In genomic region chr5:173331956-173332479, GRCh38 we compare ENCODE assay signal across 8 cellular contexts. TPM values are rescaled to one million over a fixed set of nuclear protein-coding genes. Genes with fewer than 3 reads are reported as not detected.
DNase-seq lines count a peak whose midpoint lies in the region; ATAC-seq and FAIRE-seq lines count a peak whose summit lies in the region.

No MANE protein-coding gene starts in this region.

- no peak overlapping the region for H2BK15ac ChIP-seq in mesendoderm (replicated peaks; ENCODE audit: low read depth)

- DNase-seq in C1 segment of cervical spinal cord (lab: John Stamatoyannopoulos, UW) (peak in 11 of 14 donors; percentile 35 to 79 (median 65)), GM19239 (ENCODE audit: insufficient read length, low spot score) (peak; percentile 79), NCI-H524 treated with DMSO at 0.1 percent for 48 hours (lab: John Stamatoyannopoulos, UW) (peak; percentile 34), mesendoderm (peak; percentile 83)
- DNase-seq in activated CD4-positive, alpha-beta T cell treated with anti-CD3 and anti-CD28 coated beads, Interleukin-2, amount 50 U/mL, for 24 hours (ENCODE audit: low read depth in 1 of 2, low spot score in 1 of 2): peak; percentile 54 to 78
- DNase-seq in effector CD4-positive, alpha-beta T cell: peak; percentile 30
- DNase-seq in stimulated activated CD8-positive, alpha-beta memory T cell treated with anti-CD3 and anti-CD28 coated beads, Interleukin-2, amount 100 ng/mL, for 1 hour (ENCODE audit: low read depth in 2 of 2): peak; percentile 16 to 33

- no peak overlapping the region for H3K23ac ChIP-seq in mesendoderm (ENCODE audit: low read length)

- H3K9ac ChIP-seq in mesendoderm (ENCODE audit: low read length): no peak overlapping the region

- WGBS in mesendoderm (ENCODE audit: extremely low coverage, insufficient coverage, low lambda C conversion rate): no CpG with 5 or more reads among the region's 16 CpGs

- peaks cover 11% of the 10 kb centered on the region for H3K79me2 ChIP-seq in mesendoderm (ENCODE audit: control insufficient read depth, insufficient read depth, low read length)

- H3K36me3 ChIP-seq in mesendoderm (ENCODE audit: control insufficient read depth, insufficient read depth, low read length): no peaks in the 10 kb centered on the region

- H3K4me2 ChIP-seq in mesendoderm (ENCODE audit: low read length): no peak overlapping the region

- H3K4ac ChIP-seq in mesendoderm (ENCODE audit: low read depth, low read length): no peak overlapping the region

- H3K56ac ChIP-seq in mesendoderm (ENCODE audit: low read length): no peak overlapping the region

- H3K27ac ChIP-seq in mesendoderm (ENCODE audit: low read depth, low read length): no peak overlapping the region

- H2BK120ac ChIP-seq in mesendoderm (ENCODE audit: low read depth, low read length): no peak overlapping the region

- FAIRE-seq in GM19239 (lab: Jason Lieb, UNC): peak; percentile 91

- peaks cover 6% of the 10 kb centered on the region for H3K4me1 ChIP-seq in mesendoderm (ENCODE audit: control insufficient read depth, low read depth, low read length)

- H4K5ac ChIP-seq in mesendoderm (ENCODE audit: low read length): no peak overlapping the region

- H3K4me3 ChIP-seq in mesendoderm (ENCODE audit: low read length): no peak overlapping the region

- H2BK5ac ChIP-seq in mesendoderm (ENCODE audit: low read length): no peak overlapping the region

- ATAC-seq in HG03378 (IDR thresholded peaks at IDR 0.05; ENCODE audit: unreplicated experiment): peak; percentile 75

- H3K79me1 ChIP-seq in mesendoderm (ENCODE audit: low read length): no peaks in the 10 kb centered on the region

- H4K8ac ChIP-seq in mesendoderm (ENCODE audit: low read depth, low read length): no peak overlapping the region

- H3K27me3 ChIP-seq in mesendoderm (ENCODE audit: insufficient read depth, low read length, poor library complexity): no peaks in the 10 kb centered on the region

- H3K18ac ChIP-seq in mesendoderm (ENCODE audit: low read length): no peak overlapping the region

- H2AK5ac ChIP-seq in mesendoderm (ENCODE audit: low read length): no peak overlapping the region

RNA-seq across cellular contexts. Expression of gene STC2, which starts 3.8 kb away (rescaled TPM):
- polyA plus RNA-seq in mesendoderm (2013, experiment 1 of 2): 23.3 TPM
- polyA plus RNA-seq in mesendoderm (2013, experiment 2 of 2): 24.9 TPM

Comparison
In these comparisons a context has a peak if more than half of its experiments do, and no peak if none do; other contexts are left out.
1. DNase-seq: peak in every context shown above with its lines; median percentile 83 in mesendoderm; 79 in GM19239; 66 in activated CD4-positive, alpha-beta T cell treated with anti-CD3 and anti-CD28 coated beads, Interleukin-2, amount 50 U/mL, for 24 hours; 65 in C1 segment of cervical spinal cord; 34 in NCI-H524 treated with DMSO at 0.1 percent for 48 hours; 30 in effector CD4-positive, alpha-beta T cell; 24 in stimulated activated CD8-positive, alpha-beta memory T cell treated with anti-CD3 and anti-CD28 coated beads, Interleukin-2, amount 100 ng/mL, for 1 hour.